8 cellular contexts compared by ENCODE assay signal in genomic region chr18:9334351-9335254, GRCh38. TPM values are rescaled to one million over a fixed set of nuclear protein-coding genes. Genes with fewer than 3 reads are reported as not detected.
DNase-seq lines count a peak whose midpoint lies in the region; TF ChIP-seq lines count a peak whose summit lies in the region.

TWSG1 (plus strand) TSS chr18:9334773; CDS start chr18:9337230, 2,457 bp downstream.

- WGBS in H9 (ENCODE audit: extremely low coverage, insufficient read length, low lambda C conversion rate) = no CpG with 5 or more reads among the region's 104 CpGs

- H3K4me2 ChIP-seq in H9 (ENCODE audit: insufficient read depth, insufficient read length, low read length) = peak within 1 kb of the TSS; percentile 57

- no peak within 1 kb of the TSS for H2BK12ac ChIP-seq in H9 (ENCODE audit: insufficient read length, low read depth, low read length)

- peaks cover 17% of the 10 kb centered on the region for H3K27me3 Mint-ChIP-seq in H9 (ENCODE audit: low read depth)
- H3K27me3 Mint-ChIP-seq in activated naive CD4-positive, alpha-beta T cell treated with anti-CD3 and anti-CD28 coated beads for 36 hours (ENCODE audit: low read depth) = peaks cover 2% of the 10 kb centered on the region

- H3K4me3 ChIP-seq in SJSA1 = peak within 1 kb of the TSS; percentile 90

- peaks cover 2 to 13% (median 10%) of the 10 kb centered on the region in 3 experiments for H3K36me3 Mint-ChIP-seq in H9 (ENCODE audit: insufficient read depth in 1 of 3, low read depth in 3 of 3)
- H3K36me3 Mint-ChIP-seq in activated naive CD4-positive, alpha-beta T cell treated with anti-CD3 and anti-CD28 coated beads for 36 hours (ENCODE audit: low read depth) = no peaks in the 10 kb centered on the region

- H3K79me2 ChIP-seq in H9 (ENCODE audit: insufficient read depth, low read length) = no peaks in the 10 kb centered on the region

- no peak within 1 kb of the TSS for H2AK5ac ChIP-seq in H9 (ENCODE audit: insufficient read length, low read length)

- no peaks in the 10 kb centered on the region; a peak in 2 of 5 replicates for H3K9me3 Mint-ChIP-seq in H9
- no peaks in the 10 kb centered on the region for H3K9me3 Mint-ChIP-seq in activated naive CD4-positive, alpha-beta T cell treated with anti-CD3 and anti-CD28 coated beads for 36 hours

- no peak within 1 kb of the TSS for H2BK20ac ChIP-seq in H9 (ENCODE audit: low read depth, low read length, poor library complexity, severe bottlenecking)

- H4K8ac ChIP-seq in H9 (replicated peaks; ENCODE audit: insufficient read length, low read depth, low read length) = no peak within 1 kb of the TSS

- H3K27me3 ChIP-seq in H9 (ENCODE audit: insufficient read depth, low read length) (no peaks in the 10 kb centered on the region), SJSA1 (replicated peaks) (no peaks in the 10 kb centered on the region)

- no peak within 1 kb of the TSS for H2BK15ac ChIP-seq in H9 (ENCODE audit: low read depth, low read length)

- peaks cover 0 to 8% of the 10 kb centered on the region in 2 experiments; a peak in 3 of 4 replicates for H3K4me1 Mint-ChIP-seq in H9
- H3K4me1 Mint-ChIP-seq in activated naive CD4-positive, alpha-beta T cell treated with anti-CD3 and anti-CD28 coated beads for 36 hours (ENCODE audit: low read depth) = peaks cover 13% of the 10 kb centered on the region

- H3K4ac ChIP-seq in H9 (ENCODE audit: low read depth, low read length) = no peak within 1 kb of the TSS

- no peak within 1 kb of the TSS for H2BK5ac ChIP-seq in H9 (ENCODE audit: insufficient read length, low read length)

- H3K4me1 ChIP-seq in H9 (ENCODE audit: insufficient read depth, low read length) = no peaks in the 10 kb centered on the region
- H3K4me1 ChIP-seq in SJSA1 (replicated peaks) = peaks cover 24% of the 10 kb centered on the region

- no peak within 1 kb of the TSS for H3T11ph ChIP-seq in H9 (ENCODE audit: low read length)

- H3K79me1 ChIP-seq in H9 (ENCODE audit: insufficient read depth, low read depth, low read length, poor library complexity, severe bottlenecking) = no peaks in the 10 kb centered on the region

- H3K4me3 Mint-ChIP-seq in H9 = peak within 1 kb of the TSS; percentile 77 to 91
- H3K4me3 Mint-ChIP-seq in activated naive CD4-positive, alpha-beta T cell treated with anti-CD3 and anti-CD28 coated beads for 36 hours = peak within 1 kb of the TSS; percentile 79

- H3K23me2 ChIP-seq in H9 (ENCODE audit: insufficient read length, low read depth, low read length, poor library complexity, severe bottlenecking) = peaks cover 5% of the 10 kb centered on the region

- H2AFZ ChIP-seq in H9 (ENCODE audit: low read length) = peak within 1 kb of the TSS; percentile 51

- DNase-seq in GM03348 (ENCODE audit: low spot score) (peak; percentile 100), H9 (peak; percentile 96), M059J (ENCODE audit: low read depth) (peak; percentile 89), SJSA1 (ENCODE audit: low read depth in 1 of 2, low spot score in 2 of 2) (peak; percentile 84 to 98), germinal center (ENCODE audit: low spot score) (peak; percentile 98), nucleus accumbens (lab: John Stamatoyannopoulos, UW) (peak; percentile 59 to 98 (median 91)), superior temporal gyrus (ENCODE audit: extremely low spot score) (peak; percentile 80)
- peak; percentile 91 for DNase-seq in activated naive CD4-positive, alpha-beta T cell treated with anti-CD3 and anti-CD28 coated beads for 36 hours

- H3K9me3 ChIP-seq in H9 (ENCODE audit: control insufficient read depth, low read depth, low read length) = no peaks in the 10 kb centered on the region
- no peaks in the 10 kb centered on the region for H3K9me3 ChIP-seq in SJSA1 (replicated peaks)

- intact Hi-C loops in activated naive CD4-positive, alpha-beta T cell treated with anti-CD3 and anti-CD28 coated beads for 36 hours (cut with micrococcal nuclease) = loop anchor here (1.0 to 5.0 kb wide), 14 partner anchors 70 to 1193 kb away; partner anchors contain the start of genes ANKRD12, MTCL1, NAPG and NDUFV2

- no peak within 1 kb of the TSS for H2BK120ac ChIP-seq in H9 (ENCODE audit: low read depth, low read length, poor library complexity, severe bottlenecking)

- peak within 1 kb of the TSS; percentile 71 for H3K18ac ChIP-seq in H9 (ENCODE audit: insufficient read length, low read depth, low read length)

- H3K27ac Mint-ChIP-seq in H9 = peak within 1 kb of the TSS in 2 of 3 experiments; percentile 57 to 61; a peak in 5 of 7 replicates
- no peak within 1 kb of the TSS for H3K27ac Mint-ChIP-seq in activated naive CD4-positive, alpha-beta T cell treated with anti-CD3 and anti-CD28 coated beads for 36 hours

- TF ChIP-seq CTCF in H9 (conservative IDR thresholded peaks at IDR 0.05) = peak; percentile 49; the same call in 2 of the 3 replicates

- CTCF ChIA-PET in activated naive CD4-positive, alpha-beta T cell treated with anti-CD3 and anti-CD28 coated beads for 36 hours (lab: Charles Lee) = interaction anchor here (0.6 to 2.0 kb wide), 5 partner anchors 142 to 416 kb away, joined by 3 to 7 read pairs (median 3); no protein-coding TSS in a partner anchor

- H4K5ac ChIP-seq in H9 (ENCODE audit: insufficient read length, low read depth, low read length) = no peak within 1 kb of the TSS

- no peak within 1 kb of the TSS for H3K23ac ChIP-seq in H9 (ENCODE audit: insufficient read length, low read depth, low read length)

- H3K56ac ChIP-seq in H9 (ENCODE audit: insufficient read length, low read depth, low read length) = no peak within 1 kb of the TSS

- no peak within 1 kb of the TSS for H4K91ac ChIP-seq in H9 (ENCODE audit: insufficient read length, low read depth, low read length)

- 0 out of 2 replicates have a peak within 1 kb of the TSS, but pooled peaks have one; percentile 78 for H3K14ac ChIP-seq in H9 (ENCODE audit: insufficient read depth, low read length)

- no peak within 1 kb of the TSS for H3K27ac ChIP-seq in H9 (ENCODE audit: insufficient read length, low read depth, low read length)
- H3K27ac ChIP-seq in SJSA1 = peak within 1 kb of the TSS; percentile 68

- peaks cover 33% of the 10 kb centered on the region for H3K36me3 ChIP-seq in SJSA1

- H4K20me1 ChIP-seq in H9 (ENCODE audit: control insufficient read depth, insufficient read depth, insufficient read length) = no peaks in the 10 kb centered on the region

- H3K9ac ChIP-seq in H9 (ENCODE audit: extremely low read depth, insufficient read length, low read length) = peak within 1 kb of the TSS; percentile 42

RNA-seq across cellular contexts. Expression of gene TWSG1, which starts in this region (rescaled TPM):
- total RNA-seq in H9 (2021) = 25.7 and 27.4 TPM in 2 replicates
- total RNA-seq in M059J (2014; rRNA removed; shearing (Covaris generic)) = 44.7 and 52.8 TPM in 2 replicates
- 110 and 153 TPM in 2 replicates for total RNA-seq in SJSA1 (2014; rRNA removed; shearing (Covaris generic))
- 1 to 10 TPM; 4.9 to 5.6 TPM for total RNA-seq in activated naive CD4-positive, alpha-beta T cell treated with anti-CD3 and anti-CD28 coated beads for 36 hours
